In the genomic region with DNA sequence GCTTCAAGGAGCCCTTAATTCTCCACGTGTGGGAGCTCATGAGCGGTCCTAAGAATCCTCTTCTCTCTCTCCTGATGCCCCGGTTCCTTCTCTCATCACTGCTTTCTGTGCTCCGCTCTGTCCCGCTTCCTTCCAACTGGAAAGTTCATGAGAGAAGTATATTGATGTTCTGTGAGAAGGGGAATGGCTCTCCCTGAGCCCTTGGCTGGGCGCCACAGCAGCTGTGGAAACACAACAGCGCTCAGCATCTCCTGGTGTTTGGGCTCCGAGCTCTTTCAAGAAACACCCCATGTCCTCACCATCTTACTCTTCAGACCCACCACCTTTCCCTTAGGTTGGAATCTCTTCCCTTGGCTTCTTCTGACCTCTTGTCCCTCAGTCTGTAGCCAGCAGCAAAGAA, we compare ENCODE assay signal across 2 cellular contexts.
TF ChIP-seq lines count a peak whose summit lies in the region.

No MANE protein-coding gene starts in this region.

TF ChIP-seq in IMR-90, 13 proteins besides CTCF, POLR2A, EP300 and RAD21:
- TF ChIP-seq CHD1 (IDR thresholded peaks at IDR 0.05; ENCODE audit: low read depth, low read length) = no peak
TF ChIP-seq in IMR-90: peak in this region for 0.

TF ChIP-seq in SK-N-SH, 30 proteins besides CTCF, POLR2A, EP300 and RAD21:
- TF ChIP-seq POLR2AphosphoS5 (IDR thresholded peaks at IDR 0.05; ENCODE audit: low read depth, low read length) (no peak), RXRA (IDR thresholded peaks at IDR 0.05; ENCODE audit: borderline replicate concordance, low read depth) (no peak)
